Comparison of ENCODE assay signal across 6 cellular contexts in genomic region chrX:49185062-49185394, GRCh38. TPM values are rescaled to one million over a fixed set of nuclear protein-coding genes. Genes with fewer than 3 reads are reported as not detected.
DNase-seq lines count a peak whose midpoint lies in the region; ATAC-seq and TF ChIP-seq lines count a peak whose summit lies in the region.

No MANE protein-coding gene starts in this region.

- H3K27ac Mint-ChIP-seq in activated CD8-positive, alpha-beta T cell treated with anti-CD3 and anti-CD28 coated beads for 36 hours: peak overlapping the region; percentile 82

- POLR2A ChIA-PET in activated CD8-positive, alpha-beta T cell treated with anti-CD3 and anti-CD28 coated beads for 36 hours (lab: Charles Lee): interaction anchor here (1.0 to 1.4 kb wide), 4 partner anchors 12 to 104 kb away, joined by 3 to 6 read pairs (median 4); no protein-coding TSS in a partner anchor

- H3K27me3 ChIP-seq in mucosa of rectum (ENCODE audit: control insufficient read depth in 2 of 2, insufficient read depth in 2 of 2, low read length in 2 of 2): no peaks in the 10 kb centered on the region

- no peaks in the 10 kb centered on the region for H3K27me3 Mint-ChIP-seq in activated CD8-positive, alpha-beta T cell treated with anti-CD3 and anti-CD28 coated beads for 36 hours

- H3K4me3 ChIP-seq in mucosa of rectum (ENCODE audit: low read length in 2 of 2): peak overlapping the region; percentile 34 to 67

- CTCF ChIA-PET in activated CD8-positive, alpha-beta T cell treated with anti-CD3 and anti-CD28 coated beads for 36 hours (lab: Charles Lee): interaction anchor here (1.0 to 1.2 kb wide), 2 partner anchors 7 to 17 kb away, joined by 3 read pairs; no protein-coding TSS in a partner anchor

- H3K4me1 Mint-ChIP-seq in activated CD8-positive, alpha-beta T cell treated with anti-CD3 and anti-CD28 coated beads for 36 hours (ENCODE audit: low read depth): peaks cover 8% of the 10 kb centered on the region

- no peak for DNase-seq in activated CD8-positive, alpha-beta T cell treated with anti-CD3 and anti-CD28 coated beads for 36 hours
- no peak for DNase-seq in NCI-H187 (lab: John Stamatoyannopoulos, UW)

- no peak for TF ChIP-seq CTCF in activated CD8-positive, alpha-beta T cell treated with anti-CD3 and anti-CD28 coated beads for 36 hours (IDR thresholded peaks at IDR 0.05)

- H3K9ac ChIP-seq in ES-I3 (ENCODE audit: low read depth, low read length): peak overlapping the region; percentile 59; the same call in 1 of the 2 replicates
- peak overlapping the region; percentile 47 to 71 for H3K9ac ChIP-seq in mucosa of rectum (ENCODE audit: low read depth in 1 of 2, low read length in 2 of 2)

- no peaks in the 10 kb centered on the region for H3K9me3 Mint-ChIP-seq in activated CD8-positive, alpha-beta T cell treated with anti-CD3 and anti-CD28 coated beads for 36 hours

- H3K9me3 ChIP-seq in ES-I3 (ENCODE audit: control insufficient read depth, insufficient read depth, low read length) (no peaks in the 10 kb centered on the region), mucosa of rectum (ENCODE audit: control insufficient read depth in 2 of 2, low read length in 2 of 2) (no peaks in the 10 kb centered on the region)

- intact Hi-C loops in activated CD8-positive, alpha-beta T cell treated with anti-CD3 and anti-CD28 coated beads for 36 hours (cut with micrococcal nuclease): no loop called here

- no peak for ATAC-seq in activated CD8-positive, alpha-beta T cell treated with anti-CD3 and anti-CD28 coated beads for 36 hours
- ATAC-seq in HG02938 (IDR thresholded peaks at IDR 0.05; ENCODE audit: unreplicated experiment) (no peak), HG02852 (IDR thresholded peaks at IDR 0.05; ENCODE audit: unreplicated experiment) (no peak)

- H3K4me1 ChIP-seq in ES-I3 (ENCODE audit: insufficient read depth, low read length) (peaks cover 8% of the 10 kb centered on the region; the same call in 1 of the 2 replicates), mucosa of rectum (ENCODE audit: control insufficient read depth in 2 of 2, insufficient read depth in 2 of 2, low read length in 2 of 2) (peaks cover 0 to 13% of the 10 kb centered on the region in 2 donors)

- peaks cover 20% of the 10 kb centered on the region for H3K36me3 Mint-ChIP-seq in activated CD8-positive, alpha-beta T cell treated with anti-CD3 and anti-CD28 coated beads for 36 hours (ENCODE audit: low read depth)

- H3K27ac ChIP-seq in mucosa of rectum (ENCODE audit: low read depth in 2 of 2, low read length in 2 of 2): peak overlapping the region; percentile 78 to 80

- peak overlapping the region; percentile 84 for H3K4me3 Mint-ChIP-seq in activated CD8-positive, alpha-beta T cell treated with anti-CD3 and anti-CD28 coated beads for 36 hours

- H3K36me3 ChIP-seq in ES-I3 (ENCODE audit: insufficient read depth, low read length): no peaks in the 10 kb centered on the region; the same call in 1 of the 2 replicates
- peaks cover 2 to 9% of the 10 kb centered on the region in 2 donors for H3K36me3 ChIP-seq in mucosa of rectum (ENCODE audit: control insufficient read depth in 2 of 2, insufficient read depth in 2 of 2, low read length in 2 of 2)

RNA-seq across cellular contexts. Expression of gene PRICKLE3, which starts 1.1 kb away (rescaled TPM):
- total RNA-seq in activated CD8-positive, alpha-beta T cell treated with anti-CD3 and anti-CD28 coated beads for 36 hours: 10 to 100 TPM; 25.9 TPM

RNA-seq across cellular contexts. Expression of gene PLP2, which starts 13.3 kb away (rescaled TPM):
- total RNA-seq in activated CD8-positive, alpha-beta T cell treated with anti-CD3 and anti-CD28 coated beads for 36 hours: 100 to 1,000 TPM; 130 to 136 TPM

RNA-seq across cellular contexts. Expression of gene SYP, which starts 15.0 kb away (rescaled TPM):
- total RNA-seq in activated CD8-positive, alpha-beta T cell treated with anti-CD3 and anti-CD28 coated beads for 36 hours: 10 to 100 TPM; 10.2 to 11.4 TPM

RNA-seq across cellular contexts. Expression of gene MAGIX, which starts 22.5 kb away (rescaled TPM):
- under 1 TPM; 0.54 to 0.87 TPM for total RNA-seq in activated CD8-positive, alpha-beta T cell treated with anti-CD3 and anti-CD28 coated beads for 36 hours

RNA-seq across cellular contexts. Expression of gene CACNA1F, which starts 48.1 kb away (rescaled TPM):
- 1 to 10 TPM in 1 of 2 experiments, under 1 TPM in 1; 0.90 to 1.1 TPM for total RNA-seq in activated CD8-positive, alpha-beta T cell treated with anti-CD3 and anti-CD28 coated beads for 36 hours
